In genomic region chr1:23958810-23959460, GRCh38 we compare ENCODE assay signal across 1 cellular context.
TF ChIP-seq lines count a peak whose summit lies in the region.

No MANE protein-coding gene starts in this region.

TF ChIP-seq in K562, 482 proteins besides CTCF, POLR2A, EP300 and RAD21 (continued from another document and continues in another):
- peak; percentile 86 for TF ChIP-seq MGA (IDR thresholded peaks at IDR 0.05)
- TF ChIP-seq SRSF7 (optimal IDR thresholded peaks at IDR 0.05; ENCODE audit: low read depth, low read length): no peak
- no peak for TF ChIP-seq NR2F6 (CRISPR knock-in tag; IDR thresholded peaks at IDR 0.05)
- no peak for TF ChIP-seq RERE (CRISPR knock-in tag; IDR thresholded peaks at IDR 0.05; ENCODE audit: borderline replicate concordance)
- no peak for TF ChIP-seq KAT8 (IDR thresholded peaks at IDR 0.05; ENCODE audit: low read depth)
- no peak for TF ChIP-seq WHSC1 (IDR thresholded peaks at IDR 0.05; ENCODE audit: low read length)
- peak; percentile 5; the same call in 1 of the 2 replicates for TF ChIP-seq CREB3L1 (IDR thresholded peaks at IDR 0.05; ENCODE audit: borderline replicate concordance, low read depth)
- TF ChIP-seq ILK (tag; IDR thresholded peaks at IDR 0.05; ENCODE audit: borderline replicate concordance, low read depth): no peak
- no peak for TF ChIP-seq ZNF57 (CRISPR knock-in tag; IDR thresholded peaks at IDR 0.05)
- no peak for TF ChIP-seq GATA2 (CRISPR knock-in tag; IDR thresholded peaks at IDR 0.05)
- no peak for TF ChIP-seq RBM17 (IDR thresholded peaks at IDR 0.05; ENCODE audit: borderline replicate concordance, low read depth, low read length)
- TF ChIP-seq PRDM10 (IDR thresholded peaks at IDR 0.05; ENCODE audit: partially characterized antibody): no peak
- no peak for TF ChIP-seq MTA1 (IDR thresholded peaks at IDR 0.05; ENCODE audit: borderline replicate concordance)
- TF ChIP-seq ZBTB40 (IDR thresholded peaks at IDR 0.05): peak; percentile 79
- TF ChIP-seq ZBTB40 (CRISPR knock-in tag; IDR thresholded peaks at IDR 0.05): no peak
- TF ChIP-seq ARID2 (IDR thresholded peaks at IDR 0.05): no peak; the same call in 1 of the 2 replicates
